ENCODE assay signal across 8 cellular contexts in the genomic region with DNA sequence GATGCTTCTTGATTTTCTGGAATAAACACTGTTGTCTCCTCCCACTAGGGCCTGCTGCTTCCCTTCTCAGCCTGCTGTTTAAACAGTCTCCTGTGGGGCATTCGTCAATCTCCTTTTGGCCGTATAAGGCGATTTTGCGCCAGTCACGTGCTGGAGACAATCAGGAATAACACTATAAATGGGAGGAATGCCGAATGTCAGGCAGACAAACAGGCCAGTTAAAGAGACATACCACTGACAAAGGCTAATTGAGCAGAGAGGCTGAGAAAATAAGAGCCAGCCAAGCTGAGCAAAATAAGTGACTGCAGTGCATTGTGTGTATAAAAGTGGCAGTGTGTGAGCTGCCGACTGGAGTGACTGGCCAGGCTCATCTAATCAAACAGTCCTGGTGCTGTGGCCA. TPM values are rescaled to one million over a fixed set of nuclear protein-coding genes. Genes with fewer than 3 reads are reported as not detected.
DNase-seq lines count a peak whose midpoint lies in the region; ATAC-seq and TF ChIP-seq lines count a peak whose summit lies in the region.

No MANE protein-coding gene starts in this region.

- H3K27ac Mint-ChIP-seq in activated T-cell treated with anti-CD3 and anti-CD28 coated beads, Interleukin-2, amount 50 U/mL, for 24 hours = no peak overlapping the region

- WGBS in lower leg skin, 2 donors = 11 to 18% methylated on average over 7 of the region's 7 CpGs

- peaks cover 24% of the 10 kb centered on the region for H3K36me3 Mint-ChIP-seq in activated T-cell treated with anti-CD3 and anti-CD28 coated beads, Interleukin-2, amount 50 U/mL, for 24 hours (ENCODE audit: low read depth)

- H3K4me1 Mint-ChIP-seq in activated T-cell treated with anti-CD3 and anti-CD28 coated beads, Interleukin-2, amount 50 U/mL, for 24 hours (ENCODE audit: low read depth) = peaks cover 17% of the 10 kb centered on the region

- H3K9me3 Mint-ChIP-seq in activated T-cell treated with anti-CD3 and anti-CD28 coated beads, Interleukin-2, amount 50 U/mL, for 24 hours = no peaks in the 10 kb centered on the region

- intact Hi-C loops in lower leg skin (cut with DNase I; ENCODE audit: low total_unique reads) = no loop called here

- H3K27me3 Mint-ChIP-seq in activated T-cell treated with anti-CD3 and anti-CD28 coated beads, Interleukin-2, amount 50 U/mL, for 24 hours = no peaks in the 10 kb centered on the region

- no peak overlapping the region for H3K4me3 Mint-ChIP-seq in activated T-cell treated with anti-CD3 and anti-CD28 coated beads, Interleukin-2, amount 50 U/mL, for 24 hours

- ATAC-seq in GM21528 (IDR thresholded peaks at IDR 0.05; ENCODE audit: low FRiP score, unreplicated experiment) = no peak
- ATAC-seq in HG02870 (IDR thresholded peaks at IDR 0.05; ENCODE audit: unreplicated experiment) = no peak

- TF ChIP-seq POLR2A in lower leg skin (IDR thresholded peaks at IDR 0.05) = no peak

- DNase-seq in DMS153 (lab: John Stamatoyannopoulos, UW) = peak; percentile 81
- DNase-seq in NCI-H2171 (lab: John Stamatoyannopoulos, UW) = peak; percentile 93
- peak; percentile 94 for DNase-seq in dermis blood vessel endothelial cell
- peak; percentile 71 to 88 for DNase-seq in lower leg skin (ENCODE audit: low spot score in 2 of 2)
- DNase-seq in superior temporal gyrus (ENCODE audit: extremely low spot score) = peak; percentile 95
- no peak for DNase-seq in activated T-cell treated with anti-CD3 and anti-CD28 coated beads, Interleukin-2, amount 50 U/mL, for 24 hours

- TF ChIP-seq CTCF in lower leg skin (IDR thresholded peaks at IDR 0.05) = no peak

- no peak overlapping the region for H3K4me3 ChIP-seq in lower leg skin (ENCODE audit: low read depth, poor library complexity, severe bottlenecking)

RNA-seq across cellular contexts. Expression of gene DMAC2L, which starts 23.3 kb away (rescaled TPM):
- total RNA-seq in dermis blood vessel endothelial cell (7.7 and 7.8 TPM in 2 replicates), lower leg skin (10 to 100 TPM in 3 of 4 donors, 1 to 10 TPM in 1; 8.9 to 24.6 (median 15.3) TPM)

RNA-seq across cellular contexts. Expression of gene L2HGDH, which starts 23.4 kb away (rescaled TPM):
- total RNA-seq in dermis blood vessel endothelial cell (4.4 and 10.7 TPM in 2 replicates), lower leg skin (10 to 100 TPM in 3 of 4 donors, 1 to 10 TPM in 1; 8.9 to 18.2 (median 11.6) TPM)
